In genomic region chr15:80325206-80325605, GRCh38 we compare ENCODE assay signal across 30 cellular contexts.
DNase-seq lines count a peak whose midpoint lies in the region; ATAC-seq and TF ChIP-seq lines count a peak whose summit lies in the region.
"Had no signal": no experiment of that assay in that cellular context is flagged by ENCODE, and none has a peak within 500 bp of the region (broad histone marks: within the 10 kb centered on the region; RNA-seq: fewer than 3 reads in every experiment).

No MANE protein-coding gene starts in this region.

- no peak overlapping the region for H3K27ac ChIP-seq in osteoblast (ENCODE audit: low read depth, low read length)
- H3K27ac ChIP-seq: coronary artery, foreskin keratinocyte, ovary, PC-9, right atrium auricular region, suprapubic skin had no signal

- no peak for TF ChIP-seq CTCF in osteoblast (IDR thresholded peaks at IDR 0.05; ENCODE audit: extremely low read depth, low read depth, low read length)

- no peaks in the 10 kb centered on the region for H4K20me1 ChIP-seq in osteoblast (ENCODE audit: insufficient read depth, low read length)

- peak; percentile 93 for DNase-seq in MV-4-11 (lab: John Stamatoyannopoulos, UW)
- DNase-seq in SK-MEL-5 (ENCODE audit: low read depth, low spot score), result peak; percentile 21
- DNase-seq in osteoblast (ENCODE audit: insufficient read length, low spot score, missing footprints), result peak; percentile 50
- DNase-seq in T-helper 9 cell, result no peak
- no peak for DNase-seq in posterior vena cava (ENCODE audit: low spot score)
- DNase-seq in NCI-H1092 treated with DMSO at 0.1 percent for 48 hours (lab: John Stamatoyannopoulos, UW), result no peak
- DNase-seq: activated CD4-positive, alpha-beta T cell treated with anti-CD3 and anti-CD28 coated beads for 1 hour; activated CD8-positive, alpha-beta T cell treated with anti-CD3 and anti-CD28 coated beads for 36 hours; aorta; C1 segment of cervical spinal cord; Caco-2; effector memory CD8-positive, alpha-beta T cell; erythroblast; foreskin keratinocyte; NCI-H1417 treated with DMSO at 0.1 percent for 48 hours; NCI-H2081 treated with DMSO at 0.1 percent for 48 hours; NCI-H748 treated with DMSO at 0.1 percent for 48 hours; ovary; PC-9; SHP77 treated with DMSO at 0.1 percent for 48 hours; stimulated activated CD4-positive, alpha-beta T cell treated with anti-CD3 and anti-CD28 coated beads, Interleukin-12 subunit alpha, Interleukin-12 subunit beta, amount 100 ng/mL, for 4 hours; stimulated activated CD4-positive, alpha-beta T cell treated with anti-CD3 and anti-CD28 coated beads, Interleukin-4, amount 100 ng/mL, for 4 hours; stimulated activated naive B cell treated with anti-CD40 and anti-IgM and Interleukin-4, amounts not matched to agents 10 μg/mL and 1 μg/mL and 100 μg/mL, for 72 hours; T-helper 1 cell had no signal

- H3K79me2 ChIP-seq in osteoblast (ENCODE audit: insufficient read depth, low read length), result no peaks in the 10 kb centered on the region

- H3K4me2 ChIP-seq in osteoblast (ENCODE audit: insufficient read depth, low read length), result peak overlapping the region; percentile 21
- H3K4me2 ChIP-seq: PC-9 had no signal

- no peaks in the 10 kb centered on the region for H3K4me1 ChIP-seq in osteoblast (ENCODE audit: insufficient read depth, low read length)
- H3K4me1 ChIP-seq: Caco-2, foreskin keratinocyte, right atrium auricular region, suprapubic skin had no signal

- no peaks in the 10 kb centered on the region for H3K36me3 ChIP-seq in osteoblast (ENCODE audit: insufficient read depth, low read length)
- H3K36me3 ChIP-seq: ovary, right atrium auricular region, suprapubic skin had no signal

- in situ Hi-C loops in SK-MEL-5 (cut with HindIII; ENCODE audit: low pct_unique_long_range_greater_than_20kb, low sequenced_read_pairs), result no loop called here

- H2AFZ ChIP-seq in osteoblast (ENCODE audit: low read length), result peak overlapping the region; percentile 38
- H2AFZ ChIP-seq: PC-9 had no signal

- peak; percentile 51 for ATAC-seq in HG02885 (IDR thresholded peaks at IDR 0.05; ENCODE audit: poor library complexity, unreplicated experiment)
- ATAC-seq: activated CD8-positive, alpha-beta T cell treated with anti-CD3 and anti-CD28 coated beads for 36 hours; activated naive CD4-positive, alpha-beta T cell treated with anti-CD3 and anti-CD28 coated beads, Interleukin-2, amount 50 U/mL, for 72 hours; effector memory CD8-positive, alpha-beta T cell; foreskin keratinocyte; stimulated activated naive B cell treated with anti-CD40 and anti-IgM and Interleukin-4, amounts not matched to agents 10 μg/mL and 1 μg/mL and 100 μg/mL, for 72 hours had no signal

- H3K9me3 ChIP-seq in osteoblast (ENCODE audit: low read depth, low read length), result no peaks in the 10 kb centered on the region
- H3K9me3 ChIP-seq: Caco-2, ovary had no signal

- intact Hi-C loops in posterior vena cava (cut with DNase I), result no loop called here

- peaks cover 3% of the 10 kb centered on the region for H3K27me3 ChIP-seq in osteoblast (ENCODE audit: insufficient read depth, low read length)
- H3K27me3 ChIP-seq: foreskin keratinocyte, ovary, right atrium auricular region had no signal

- H3K4me3 ChIP-seq in osteoblast (ENCODE audit: insufficient read depth, low read length), result no peak overlapping the region
- H3K4me3 ChIP-seq: coronary artery, lung, ovary, PC-9, right atrium auricular region, suprapubic skin had no signal

Comparison
In these comparisons a context has a peak if more than half of its experiments do, and no peak if none do; other contexts are left out.
1. DNase-seq: peak in MV-4-11 (single experiment), SK-MEL-5 (single experiment) and osteoblast (single experiment); none in T-helper 9 cell (single experiment), posterior vena cava (single experiment) and NCI-H1092 treated with DMSO at 0.1 percent for 48 hours (single experiment).